In the genomic region with DNA sequence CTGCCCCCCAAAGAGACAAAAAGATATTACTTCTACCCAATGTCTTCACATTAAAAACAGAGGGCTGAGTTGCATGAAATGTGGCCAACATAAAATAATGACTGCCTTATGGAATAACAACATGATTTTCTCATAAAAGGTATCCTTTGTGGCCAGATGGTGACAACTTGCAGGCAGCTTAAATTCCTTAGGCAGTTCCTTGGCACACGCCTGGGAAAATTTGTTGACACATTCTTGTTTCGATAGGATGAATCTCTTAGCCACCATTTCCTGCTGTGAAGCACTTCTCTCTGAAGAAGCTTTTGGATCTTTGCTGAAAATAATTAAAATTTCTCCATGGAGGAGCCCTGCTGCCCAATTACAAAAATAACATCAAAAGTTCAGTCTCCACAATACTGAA, we compare ENCODE assay signal across 1 cellular context.
TF ChIP-seq lines count a peak whose summit lies in the region.

No MANE protein-coding gene starts in this region.

TF ChIP-seq in IMR-90, 13 proteins besides CTCF, POLR2A, EP300 and RAD21 (continued from another document):
- TF ChIP-seq CHD1 (IDR thresholded peaks at IDR 0.05; ENCODE audit: low read depth, low read length) (no peak), FOS (IDR thresholded peaks at IDR 0.05; ENCODE audit: low read depth, low read length) (no peak), RFX5 (IDR thresholded peaks at IDR 0.05; ENCODE audit: low read depth, low read length) (no peak), BHLHE40 (IDR thresholded peaks at IDR 0.05; ENCODE audit: low read depth, low read length) (no peak), CEBPB (IDR thresholded peaks at IDR 0.05; ENCODE audit: low read depth, low read length) (no peak), SMC3 (IDR thresholded peaks at IDR 0.05; ENCODE audit: low read depth, low read length) (no peak), ELK1 (IDR thresholded peaks at IDR 0.05; ENCODE audit: borderline replicate concordance, low read depth, low read length) (no peak), MAZ (IDR thresholded peaks at IDR 0.05; ENCODE audit: borderline replicate concordance, low read depth, low read length) (no peak), RCOR1 (IDR thresholded peaks at IDR 0.05; ENCODE audit: insufficient replicate concordance, low read length) (no peak)
TF ChIP-seq in IMR-90: peak in this region for 0.
